ENCODE assay signal across 9 cellular contexts in the genomic region with DNA sequence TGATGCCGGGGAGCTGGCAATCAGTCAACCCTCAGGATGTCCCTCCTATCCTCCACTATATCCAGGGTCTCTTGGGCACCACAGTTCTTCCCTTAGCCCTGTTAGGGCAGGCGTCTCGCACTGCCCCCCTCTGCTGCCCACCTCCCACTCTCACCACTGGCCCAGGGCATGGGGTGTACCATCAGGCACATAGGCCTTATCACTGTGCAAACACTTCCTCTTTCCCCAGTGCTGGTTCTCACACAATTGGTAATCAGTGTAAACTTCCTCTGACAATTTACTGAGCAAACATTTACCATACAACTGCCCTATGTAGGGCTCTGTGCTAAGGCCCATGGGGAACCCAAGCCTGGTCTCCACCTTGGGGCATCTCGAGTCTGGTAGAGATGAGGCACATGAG. TPM values are rescaled to one million over a fixed set of nuclear protein-coding genes. Genes with fewer than 3 reads are reported as not detected.
DNase-seq lines count a peak whose midpoint lies in the region; ATAC-seq and TF ChIP-seq lines count a peak whose summit lies in the region.
"Had no signal": no experiment of that assay in that cellular context is flagged by ENCODE, and none has a peak within 500 bp of the region (broad histone marks: within the 10 kb centered on the region; RNA-seq: fewer than 3 reads in every experiment).

No MANE protein-coding gene starts in this region.

- H3K9me3 Mint-ChIP-seq in immature natural killer cell = no peaks in the 10 kb centered on the region
- H3K9me3 Mint-ChIP-seq in type B pancreatic cell = peaks cover 4% of the 10 kb centered on the region

- H3K27ac Mint-ChIP-seq in immature natural killer cell = peak overlapping the region in 5 of 6 donors; percentile 5 to 51 (median 23)
- peak overlapping the region; percentile 49 for H3K27ac Mint-ChIP-seq in type B pancreatic cell

- DNase-seq in SIG-M5 treated with dmso at 0.1 percent for 504 hours (lab: John Stamatoyannopoulos, UW; ENCODE audit: unreplicated experiment) = peak; percentile 75
- no peak for DNase-seq in SIG-M5 (lab: John Stamatoyannopoulos, UW)
- peak; percentile 69 for DNase-seq in OCI-M1 (lab: John Stamatoyannopoulos, UW)
- no peak for DNase-seq in immature natural killer cell
- no peak for DNase-seq in type B pancreatic cell (ENCODE audit: extremely low spot score, unreplicated experiment)
- DNase-seq in stimulated activated CD8-positive, alpha-beta memory T cell treated with anti-CD3 and anti-CD28 coated beads, Interleukin-4, amount 100 ng/mL, for 48 hours = no peak
- DNase-seq: activated naive CD4-positive, alpha-beta T cell treated with anti-CD3 and anti-CD28 coated beads, Interleukin-2, amount 50 U/mL, for 16 hours had no signal

- no peak overlapping the region for H3K4me3 Mint-ChIP-seq in immature natural killer cell
- no peak overlapping the region for H3K4me3 Mint-ChIP-seq in type B pancreatic cell

- peaks cover 0 to 3% (median 0%) of the 10 kb centered on the region in 3 donors for H3K36me3 Mint-ChIP-seq in immature natural killer cell
- no peaks in the 10 kb centered on the region for H3K36me3 Mint-ChIP-seq in type B pancreatic cell

- TF ChIP-seq CTCF in type B pancreatic cell (conservative IDR thresholded peaks at IDR 0.05) = no peak

- H3K4me1 Mint-ChIP-seq in immature natural killer cell (peaks cover 14 to 15% of the 10 kb centered on the region in 2 donors), type B pancreatic cell (ENCODE audit: unreplicated experiment) (peaks cover 5% of the 10 kb centered on the region)

- H3K27me3 Mint-ChIP-seq in immature natural killer cell (ENCODE audit: low read depth in 3 of 3) (peaks cover 0 to 6% (median 3%) of the 10 kb centered on the region in 3 donors), type B pancreatic cell (peaks cover 10% of the 10 kb centered on the region)

- ATAC-seq in GM18520 (IDR thresholded peaks at IDR 0.05; ENCODE audit: unreplicated experiment) (no peak), HG02981 (IDR thresholded peaks at IDR 0.05; ENCODE audit: unreplicated experiment) (no peak)

RNA-seq across cellular contexts. Expression of a gene that starts 20.1 kb away (rescaled TPM):
- 100 to 1,000 TPM; 379 to 442 (median 439) TPM for polyA plus RNA-seq in immature natural killer cell
- 273 and 303 TPM in 2 replicates for total RNA-seq in type B pancreatic cell (ENCODE audit: low replicate concordance)

Comparison
In these comparisons a context has a peak if more than half of its experiments do, and no peak if none do; other contexts are left out.
1. DNase-seq: peak in SIG-M5 treated with dmso at 0.1 percent for 504 hours (single experiment) and OCI-M1 (single experiment); none in SIG-M5 (single experiment), immature natural killer cell (0 of 3), type B pancreatic cell (single experiment) and stimulated activated CD8-positive, alpha-beta memory T cell treated with anti-CD3 and anti-CD28 coated beads, Interleukin-4, amount 100 ng/mL, for 48 hours (single experiment).